Comparison of ENCODE assay signal across 14 cellular contexts in the genomic region with DNA sequence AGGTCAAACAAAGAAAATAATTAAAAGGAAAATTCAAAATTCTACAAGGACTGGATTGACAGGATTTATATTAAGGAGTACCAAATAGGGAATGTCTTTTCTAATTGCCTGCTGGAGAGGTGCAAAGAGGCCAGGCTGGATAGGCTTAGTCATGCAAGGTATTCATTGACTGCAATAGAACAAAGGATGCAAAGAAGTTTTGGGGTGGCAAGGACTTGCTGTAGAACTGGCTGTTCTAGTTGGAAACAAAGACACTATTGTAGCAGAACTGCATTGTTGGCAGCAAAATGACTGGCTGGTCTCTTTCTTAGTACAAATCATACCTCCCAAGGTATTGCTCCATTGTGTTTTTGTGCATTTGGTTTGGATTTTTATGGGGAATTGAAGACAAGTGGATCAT. TPM values are rescaled to one million over a fixed set of nuclear protein-coding genes. Genes with fewer than 3 reads are reported as not detected.
DNase-seq lines count a peak whose midpoint lies in the region; ATAC-seq and TF ChIP-seq lines count a peak whose summit lies in the region.
"Had no signal": no experiment of that assay in that cellular context is flagged by ENCODE, and none has a peak within 500 bp of the region (broad histone marks: within the 10 kb centered on the region; RNA-seq: fewer than 3 reads in every experiment).

No MANE protein-coding gene starts in this region.

- TF ChIP-seq CTCF in GM23338 (conservative IDR thresholded peaks at IDR 0.05; ENCODE audit: low read depth in 2 of 2) = no peak
- TF ChIP-seq CTCF in prostate gland (IDR thresholded peaks at IDR 0.05) = no peak
- TF ChIP-seq CTCF in right atrium auricular region (IDR thresholded peaks at IDR 0.05) = no peak

- H3K9me3 ChIP-seq in prostate gland (no peaks in the 10 kb centered on the region), right atrium auricular region (no peaks in the 10 kb centered on the region)
- H3K9me3 ChIP-seq: right lobe of liver had no signal

- H3K36me3 Mint-ChIP-seq in GM23338 (ENCODE audit: low read depth) = no peaks in the 10 kb centered on the region

- H3K4me2 ChIP-seq in GM23338 = 0 out of 2 replicates have a peak overlapping the region, but pooled peaks have one; percentile 31

- H3K27me3 ChIP-seq in GM23338 (ENCODE audit: insufficient read depth) = no peaks in the 10 kb centered on the region
- no peaks in the 10 kb centered on the region for H3K27me3 ChIP-seq in prostate gland (replicated peaks; ENCODE audit: insufficient read depth)
- H3K27me3 ChIP-seq in right atrium auricular region = no peaks in the 10 kb centered on the region
- H3K27me3 ChIP-seq: right lobe of liver had no signal

- H4K20me1 ChIP-seq in GM23338 (replicated peaks; ENCODE audit: insufficient read depth) = no peaks in the 10 kb centered on the region

- H3K4me1 Mint-ChIP-seq in GM23338 = peaks cover 23% of the 10 kb centered on the region
- H3K4me1 Mint-ChIP-seq: B cell had no signal

- H3K4me3 ChIP-seq in GM23338 (no peak overlapping the region), prostate gland (no peak overlapping the region), right atrium auricular region (no peak overlapping the region)
- H3K4me3 ChIP-seq: right lobe of liver had no signal

- no peaks in the 10 kb centered on the region for H3K79me2 ChIP-seq in GM23338 (replicated peaks; ENCODE audit: insufficient read depth)

- H3K4me1 ChIP-seq in GM23338 (ENCODE audit: insufficient read depth) (peaks cover 18% of the 10 kb centered on the region; the same call in 1 of the 2 replicates), prostate gland (replicated peaks) (no peaks in the 10 kb centered on the region), right atrium auricular region (no peaks in the 10 kb centered on the region)
- H3K4me1 ChIP-seq: right lobe of liver had no signal

- peak; percentile 69 for DNase-seq in GM23338 (ENCODE audit: low spot score)
- peak; percentile 56 for DNase-seq in SW480 (ENCODE audit: low spot score)
- DNase-seq in globus pallidus (ENCODE audit: low spot score) = peak; percentile 89
- peak; percentile 91 for DNase-seq in prostate gland (ENCODE audit: low spot score)
- no peak for DNase-seq in HK-2 (ENCODE audit: unreplicated experiment)
- no peak for DNase-seq in right atrium auricular region (ENCODE audit: low spot score)
- DNase-seq: activated naive CD4-positive, alpha-beta T cell treated with anti-CD3 and anti-CD28 coated beads, Interleukin-2, amount 50 U/mL, for 16 hours; NCI-H1436; right lobe of liver had no signal

- TF ChIP-seq POLR2A in prostate gland (IDR thresholded peaks at IDR 0.05) = no peak

- ATAC-seq in GM23338 = peak; percentile 96
- no peak for ATAC-seq in HG03457 (IDR thresholded peaks at IDR 0.05; ENCODE audit: unreplicated experiment)
- no peak for ATAC-seq in HG03342 (IDR thresholded peaks at IDR 0.05; ENCODE audit: unreplicated experiment)

- peak overlapping the region; percentile 63; the same call in 1 of the 2 replicates for H3K27ac Mint-ChIP-seq in GM23338
- H3K27ac Mint-ChIP-seq: B cell; dendritic cell treated with granulocyte-macrophage colony-stimulating factor and Interleukin-4, amounts not matched to agents 40 ng/mL and 50 ng/mL, for 4 days; T-helper 1 cell treated with Interleukin-12 subunit alpha and Interleukin-12 subunit beta and Interleukin-4 antibody, amounts not matched to agents 30 μg/mL and 1 μg/mL, for 36 hours had no signal

- no peaks in the 10 kb centered on the region for H3K9me3 Mint-ChIP-seq in GM23338
- H3K9me3 Mint-ChIP-seq: dendritic cell treated with granulocyte-macrophage colony-stimulating factor and Interleukin-4, amounts not matched to agents 40 ng/mL and 50 ng/mL, for 4 days; T-helper 1 cell treated with Interleukin-12 subunit alpha and Interleukin-12 subunit beta and Interleukin-4 antibody, amounts not matched to agents 30 μg/mL and 1 μg/mL, for 36 hours had no signal

- no peaks in the 10 kb centered on the region for H3K9me2 ChIP-seq in GM23338 (ENCODE audit: insufficient read depth)

- H3K27ac ChIP-seq in GM23338 (ENCODE audit: low read depth) = no peak overlapping the region
- H3K27ac ChIP-seq in prostate gland = peak overlapping the region; percentile 55 to 73
- H3K27ac ChIP-seq in right atrium auricular region = no peak overlapping the region
- H3K27ac ChIP-seq: right lobe of liver had no signal

- no peak overlapping the region for H2AFZ ChIP-seq in GM23338

- no peak overlapping the region for H3K4me3 Mint-ChIP-seq in GM23338
- H3K4me3 Mint-ChIP-seq: B cell; dendritic cell treated with granulocyte-macrophage colony-stimulating factor and Interleukin-4, amounts not matched to agents 40 ng/mL and 50 ng/mL, for 4 days; T-helper 1 cell treated with Interleukin-12 subunit alpha and Interleukin-12 subunit beta and Interleukin-4 antibody, amounts not matched to agents 30 μg/mL and 1 μg/mL, for 36 hours had no signal

- no peaks in the 10 kb centered on the region for H3K27me3 Mint-ChIP-seq in GM23338 (ENCODE audit: insufficient read depth, low read depth, poor library complexity)
- H3K27me3 Mint-ChIP-seq: dendritic cell treated with granulocyte-macrophage colony-stimulating factor and Interleukin-4, amounts not matched to agents 40 ng/mL and 50 ng/mL, for 4 days had no signal

- intact Hi-C loops in prostate gland (cut with DNase I) = no loop called here

- H3F3A ChIP-seq in GM23338 (replicated peaks; ENCODE audit: low read depth) = no peaks in the 10 kb centered on the region

- no peaks in the 10 kb centered on the region for H3K36me3 ChIP-seq in GM23338 (ENCODE audit: insufficient read depth)
- H3K36me3 ChIP-seq in prostate gland = no peaks in the 10 kb centered on the region
- no peaks in the 10 kb centered on the region for H3K36me3 ChIP-seq in right atrium auricular region
- H3K36me3 ChIP-seq: right lobe of liver had no signal

TF ChIP-seq in GM23338, 12 proteins besides CTCF, POLR2A, EP300 and RAD21:
- TF ChIP-seq, protein P1, sequence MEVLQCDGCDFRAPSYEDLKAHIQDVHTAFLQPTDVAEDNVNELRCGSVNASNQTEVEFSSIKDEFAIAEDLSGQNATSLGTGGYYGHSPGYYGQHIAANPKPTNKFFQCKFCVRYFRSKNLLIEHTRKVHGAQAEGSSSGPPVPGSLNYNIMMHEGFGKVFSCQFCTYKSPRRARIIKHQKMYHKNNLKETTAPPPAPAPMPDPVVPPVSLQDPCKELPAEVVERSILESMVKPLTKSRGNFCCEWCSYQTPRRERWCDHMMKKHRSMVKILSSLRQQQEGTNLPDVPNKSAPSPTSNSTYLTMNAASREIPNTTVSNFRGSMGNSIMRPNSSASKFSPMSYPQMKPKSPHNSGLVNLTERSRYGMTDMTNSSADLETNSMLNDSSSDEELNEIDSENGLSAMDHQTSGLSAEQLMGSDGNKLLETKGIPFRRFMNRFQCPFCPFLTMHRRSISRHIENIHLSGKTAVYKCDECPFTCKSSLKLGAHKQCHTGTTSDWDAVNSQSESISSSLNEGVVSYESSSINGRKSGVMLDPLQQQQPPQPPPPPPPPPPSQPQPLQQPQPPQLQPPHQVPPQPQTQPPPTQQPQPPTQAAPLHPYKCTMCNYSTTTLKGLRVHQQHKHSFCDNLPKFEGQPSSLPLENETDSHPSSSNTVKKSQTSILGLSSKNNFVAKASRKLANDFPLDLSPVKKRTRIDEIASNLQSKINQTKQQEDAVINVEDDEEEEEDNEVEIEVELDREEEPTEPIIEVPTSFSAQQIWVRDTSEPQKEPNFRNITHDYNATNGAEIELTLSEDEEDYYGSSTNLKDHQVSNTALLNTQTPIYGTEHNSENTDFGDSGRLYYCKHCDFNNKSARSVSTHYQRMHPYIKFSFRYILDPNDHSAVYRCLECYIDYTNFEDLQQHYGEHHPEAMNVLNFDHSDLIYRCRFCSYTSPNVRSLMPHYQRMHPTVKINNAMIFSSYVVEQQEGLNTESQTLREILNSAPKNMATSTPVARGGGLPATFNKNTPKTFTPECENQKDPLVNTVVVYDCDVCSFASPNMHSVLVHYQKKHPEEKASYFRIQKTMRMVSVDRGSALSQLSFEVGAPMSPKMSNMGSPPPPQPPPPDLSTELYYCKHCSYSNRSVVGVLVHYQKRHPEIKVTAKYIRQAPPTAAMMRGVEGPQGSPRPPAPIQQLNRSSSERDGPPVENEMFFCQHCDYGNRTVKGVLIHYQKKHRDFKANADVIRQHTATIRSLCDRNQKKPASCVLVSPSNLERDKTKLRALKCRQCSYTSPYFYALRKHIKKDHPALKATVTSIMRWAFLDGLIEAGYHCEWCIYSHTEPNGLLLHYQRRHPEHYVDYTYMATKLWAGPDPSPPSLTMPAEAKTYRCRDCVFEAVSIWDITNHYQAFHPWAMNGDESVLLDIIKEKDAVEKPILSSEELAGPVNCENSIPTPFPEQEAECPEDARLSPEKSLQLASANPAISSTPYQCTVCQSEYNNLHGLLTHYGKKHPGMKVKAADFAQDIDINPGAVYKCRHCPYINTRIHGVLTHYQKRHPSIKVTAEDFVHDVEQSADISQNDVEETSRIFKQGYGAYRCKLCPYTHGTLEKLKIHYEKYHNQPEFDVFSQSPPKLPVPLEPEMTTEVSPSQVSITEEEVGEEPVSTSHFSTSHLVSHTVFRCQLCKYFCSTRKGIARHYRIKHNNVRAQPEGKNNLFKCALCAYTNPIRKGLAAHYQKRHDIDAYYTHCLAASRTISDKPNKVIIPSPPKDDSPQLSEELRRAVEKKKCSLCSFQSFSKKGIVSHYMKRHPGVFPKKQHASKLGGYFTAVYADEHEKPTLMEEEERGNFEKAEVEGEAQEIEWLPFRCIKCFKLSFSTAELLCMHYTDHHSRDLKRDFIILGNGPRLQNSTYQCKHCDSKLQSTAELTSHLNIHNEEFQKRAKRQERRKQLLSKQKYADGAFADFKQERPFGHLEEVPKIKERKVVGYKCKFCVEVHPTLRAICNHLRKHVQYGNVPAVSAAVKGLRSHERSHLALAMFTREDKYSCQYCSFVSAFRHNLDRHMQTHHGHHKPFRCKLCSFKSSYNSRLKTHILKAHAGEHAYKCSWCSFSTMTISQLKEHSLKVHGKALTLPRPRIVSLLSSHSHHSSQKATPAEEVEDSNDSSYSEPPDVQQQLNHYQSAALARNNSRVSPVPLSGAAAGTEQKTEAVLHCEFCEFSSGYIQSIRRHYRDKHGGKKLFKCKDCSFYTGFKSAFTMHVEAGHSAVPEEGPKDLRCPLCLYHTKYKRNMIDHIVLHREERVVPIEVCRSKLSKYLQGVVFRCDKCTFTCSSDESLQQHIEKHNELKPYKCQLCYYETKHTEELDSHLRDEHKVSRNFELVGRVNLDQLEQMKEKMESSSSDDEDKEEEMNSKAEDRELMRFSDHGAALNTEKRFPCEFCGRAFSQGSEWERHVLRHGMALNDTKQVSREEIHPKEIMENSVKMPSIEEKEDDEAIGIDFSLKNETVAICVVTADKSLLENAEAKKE (CRISPR knock-in tag; IDR thresholded peaks at IDR 0.05) = peak; percentile 88
- no peak for TF ChIP-seq ZNF114 (CRISPR knock-in tag; IDR thresholded peaks at IDR 0.05)

RNA-seq across cellular contexts. Expression of gene ITGB8, which starts 10.1 kb away (rescaled TPM):
- 3.0 and 3.5 TPM in 2 replicates for total RNA-seq in GM23338 (2014; rRNA removed; shearing (Covaris generic))
- 0.71 and 0.77 TPM in 2 replicates for polyA plus RNA-seq in GM23338 (2016; fragmentation: Nextera tagmentation; extraction: Ambion mirVana)
- 10 to 100 TPM; 50.3 to 99.5 TPM for total RNA-seq in prostate gland
- 1 to 10 TPM; 4.9 to 8.6 TPM for total RNA-seq in right atrium auricular region

Comparison
In these comparisons a context has a peak if more than half of its experiments do, and no peak if none do; other contexts are left out.
1. DNase-seq: peak in GM23338 (single experiment), SW480 (single experiment), globus pallidus (single experiment) and prostate gland (single experiment); none in HK-2 (single experiment) and right atrium auricular region (single experiment).
2. H3K27ac ChIP-seq: peak in prostate gland (2 of 2); none in GM23338 (single experiment) and right atrium auricular region (0 of 2).
3. RNA of gene ITGB8, which starts 10.1 kb away (total RNA-seq): 50.3 to 99.5 TPM in prostate gland; 4.9 to 8.6 TPM in right atrium auricular region and 3.0 to 3.5 TPM in GM23338; every median in the first group is over 4 times any median in the second.